8 cellular contexts compared by ENCODE assay signal in genomic region chr10:74150151-74151056, GRCh38. TPM values are rescaled to one million over a fixed set of nuclear protein-coding genes. Genes with fewer than 3 reads are reported as not detected.
DNase-seq lines count a peak whose midpoint lies in the region; ATAC-seq and TF ChIP-seq lines count a peak whose summit lies in the region.

TSS of gene AP3M1 (minus strand) at chr10:74150828. CDS start at chr10:74138379, 12,449 bp downstream.

- H3K27ac ChIP-seq in left lung: peak within 1 kb of the TSS; percentile 89

- peak within 1 kb of the TSS; percentile 69 to 90 for H3K4me3 ChIP-seq in left lung

- DNase-seq in NCI-H128 (lab: John Stamatoyannopoulos, UW; ENCODE audit: unreplicated experiment) (peak; percentile 92), cerebellum (ENCODE audit: low spot score) (peak; percentile 84), left lung (peak; percentile 89 to 93), globus pallidus (ENCODE audit: low spot score) (no peak)
- peak; percentile 76 for DNase-seq in activated CD4-positive, CD25-positive, alpha-beta regulatory T cell treated with anti-CD3 and anti-CD28 coated beads, Interleukin-2, amount 50 U/mL, for 72 hours
- DNase-seq in stimulated activated CD4-positive, alpha-beta T cell treated with anti-CD3 and anti-CD28 coated beads, Interleukin-4, amount 100 ng/mL, for 24 hours: peak; percentile 85

- H3K36me3 ChIP-seq in left lung: peaks cover 0 to 8% of the 10 kb centered on the region in 2 donors

- no peak for TF ChIP-seq CTCF in left lung (IDR thresholded peaks at IDR 0.05)

- peaks cover 21 to 49% of the 10 kb centered on the region in 2 donors for H3K4me1 ChIP-seq in left lung

- intact Hi-C loops in left lung (cut with DNase I): no loop called here

- no peaks in the 10 kb centered on the region for H3K27me3 ChIP-seq in left lung

- no peaks in the 10 kb centered on the region for H3K9me3 ChIP-seq in left lung

- ATAC-seq in GM18499 (IDR thresholded peaks at IDR 0.05; ENCODE audit: insufficient read depth, unreplicated experiment) (peak; percentile 27), HG02571 (IDR thresholded peaks at IDR 0.05; ENCODE audit: unreplicated experiment) (peak; percentile 41), left lung (peak; percentile 77)

RNA-seq across cellular contexts. Expression of gene AP3M1, which starts in this region (rescaled TPM):
- total RNA-seq in cerebellum: 43.3 TPM
- 10 to 100 TPM; 37.5 to 40.5 TPM for total RNA-seq in left lung

Comparison
In these comparisons a context has a peak if more than half of its experiments do, and no peak if none do; other contexts are left out.
1. ATAC-seq: peak in every context shown above with its lines; median percentile 77 in left lung; 41 in HG02571; 27 in GM18499.